In genomic region chr17:51118330-51119195, GRCh38 we compare ENCODE assay signal across 1 cellular context.
TF ChIP-seq lines count a peak whose summit lies in the region.

No MANE protein-coding gene starts in this region.

TF ChIP-seq in HepG2, 621 proteins besides CTCF, POLR2A, EP300 and RAD21 (continues in another document):
- TF ChIP-seq ZNF775 (CRISPR knock-in tag; IDR thresholded peaks at IDR 0.05; ENCODE audit: borderline replicate concordance): no peak
- TF ChIP-seq PATZ1 (CRISPR knock-in tag; IDR thresholded peaks at IDR 0.05): peak; percentile 45; the same call in 1 of the 2 replicates
- TF ChIP-seq, protein P1, sequence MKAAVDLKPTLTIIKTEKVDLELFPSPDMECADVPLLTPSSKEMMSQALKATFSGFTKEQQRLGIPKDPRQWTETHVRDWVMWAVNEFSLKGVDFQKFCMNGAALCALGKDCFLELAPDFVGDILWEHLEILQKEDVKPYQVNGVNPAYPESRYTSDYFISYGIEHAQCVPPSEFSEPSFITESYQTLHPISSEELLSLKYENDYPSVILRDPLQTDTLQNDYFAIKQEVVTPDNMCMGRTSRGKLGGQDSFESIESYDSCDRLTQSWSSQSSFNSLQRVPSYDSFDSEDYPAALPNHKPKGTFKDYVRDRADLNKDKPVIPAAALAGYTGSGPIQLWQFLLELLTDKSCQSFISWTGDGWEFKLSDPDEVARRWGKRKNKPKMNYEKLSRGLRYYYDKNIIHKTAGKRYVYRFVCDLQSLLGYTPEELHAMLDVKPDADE (CRISPR knock-in tag; IDR thresholded peaks at IDR 0.05): no peak
- TF ChIP-seq SIN3A (IDR thresholded peaks at IDR 0.05; ENCODE audit: borderline replicate concordance, low read depth, low read length): peak; percentile 83; the same call in 1 of the 2 replicates
- 0 out of 2 replicates have a peak, but pooled peaks have one; percentile 50 for TF ChIP-seq GATAD2A (CRISPR knock-in tag; IDR thresholded peaks at IDR 0.05)
- TF ChIP-seq SMYD3 (CRISPR knock-in tag; IDR thresholded peaks at IDR 0.05): no peak
- peak; percentile 47; the same call in 1 of the 2 replicates for TF ChIP-seq ZMYM4 (CRISPR knock-in tag; IDR thresholded peaks at IDR 0.05)
- no peak for TF ChIP-seq SCMH1 (CRISPR knock-in tag; IDR thresholded peaks at IDR 0.05; ENCODE audit: borderline replicate concordance)
- TF ChIP-seq ZNF782 (CRISPR knock-in tag; IDR thresholded peaks at IDR 0.05; ENCODE audit: borderline replicate concordance): no peak
- no peak for TF ChIP-seq ZNF570 (CRISPR knock-in tag; IDR thresholded peaks at IDR 0.05; ENCODE audit: borderline replicate concordance)
- TF ChIP-seq USF2 (IDR thresholded peaks at IDR 0.05; ENCODE audit: low read depth, low read length): no peak
- 0 out of 2 replicates have a peak, but pooled peaks have one; percentile 41 for TF ChIP-seq USF2 (CRISPR knock-in tag; IDR thresholded peaks at IDR 0.05; ENCODE audit: borderline replicate concordance)
- TF ChIP-seq YEATS4 (CRISPR knock-in tag; IDR thresholded peaks at IDR 0.05; ENCODE audit: borderline replicate concordance): 0 out of 2 replicates have a peak, but pooled peaks have one; percentile 28
- peak; percentile 53; the same call in 1 of the 2 replicates for TF ChIP-seq ZNF362 (CRISPR knock-in tag; IDR thresholded peaks at IDR 0.05; ENCODE audit: borderline replicate concordance)
- TF ChIP-seq FOXA1 (IDR thresholded peaks at IDR 0.05): no peak
- peak; percentile 70 for TF ChIP-seq FOXA1 (CRISPR knock-in tag; IDR thresholded peaks at IDR 0.05)
- no peak for TF ChIP-seq PRMT3 (CRISPR knock-in tag; IDR thresholded peaks at IDR 0.05; ENCODE audit: borderline replicate concordance, low read depth)
- TF ChIP-seq RNF2 (conservative IDR thresholded peaks at IDR 0.05; ENCODE audit: low read depth): no peak
- TF ChIP-seq, protein P2, sequence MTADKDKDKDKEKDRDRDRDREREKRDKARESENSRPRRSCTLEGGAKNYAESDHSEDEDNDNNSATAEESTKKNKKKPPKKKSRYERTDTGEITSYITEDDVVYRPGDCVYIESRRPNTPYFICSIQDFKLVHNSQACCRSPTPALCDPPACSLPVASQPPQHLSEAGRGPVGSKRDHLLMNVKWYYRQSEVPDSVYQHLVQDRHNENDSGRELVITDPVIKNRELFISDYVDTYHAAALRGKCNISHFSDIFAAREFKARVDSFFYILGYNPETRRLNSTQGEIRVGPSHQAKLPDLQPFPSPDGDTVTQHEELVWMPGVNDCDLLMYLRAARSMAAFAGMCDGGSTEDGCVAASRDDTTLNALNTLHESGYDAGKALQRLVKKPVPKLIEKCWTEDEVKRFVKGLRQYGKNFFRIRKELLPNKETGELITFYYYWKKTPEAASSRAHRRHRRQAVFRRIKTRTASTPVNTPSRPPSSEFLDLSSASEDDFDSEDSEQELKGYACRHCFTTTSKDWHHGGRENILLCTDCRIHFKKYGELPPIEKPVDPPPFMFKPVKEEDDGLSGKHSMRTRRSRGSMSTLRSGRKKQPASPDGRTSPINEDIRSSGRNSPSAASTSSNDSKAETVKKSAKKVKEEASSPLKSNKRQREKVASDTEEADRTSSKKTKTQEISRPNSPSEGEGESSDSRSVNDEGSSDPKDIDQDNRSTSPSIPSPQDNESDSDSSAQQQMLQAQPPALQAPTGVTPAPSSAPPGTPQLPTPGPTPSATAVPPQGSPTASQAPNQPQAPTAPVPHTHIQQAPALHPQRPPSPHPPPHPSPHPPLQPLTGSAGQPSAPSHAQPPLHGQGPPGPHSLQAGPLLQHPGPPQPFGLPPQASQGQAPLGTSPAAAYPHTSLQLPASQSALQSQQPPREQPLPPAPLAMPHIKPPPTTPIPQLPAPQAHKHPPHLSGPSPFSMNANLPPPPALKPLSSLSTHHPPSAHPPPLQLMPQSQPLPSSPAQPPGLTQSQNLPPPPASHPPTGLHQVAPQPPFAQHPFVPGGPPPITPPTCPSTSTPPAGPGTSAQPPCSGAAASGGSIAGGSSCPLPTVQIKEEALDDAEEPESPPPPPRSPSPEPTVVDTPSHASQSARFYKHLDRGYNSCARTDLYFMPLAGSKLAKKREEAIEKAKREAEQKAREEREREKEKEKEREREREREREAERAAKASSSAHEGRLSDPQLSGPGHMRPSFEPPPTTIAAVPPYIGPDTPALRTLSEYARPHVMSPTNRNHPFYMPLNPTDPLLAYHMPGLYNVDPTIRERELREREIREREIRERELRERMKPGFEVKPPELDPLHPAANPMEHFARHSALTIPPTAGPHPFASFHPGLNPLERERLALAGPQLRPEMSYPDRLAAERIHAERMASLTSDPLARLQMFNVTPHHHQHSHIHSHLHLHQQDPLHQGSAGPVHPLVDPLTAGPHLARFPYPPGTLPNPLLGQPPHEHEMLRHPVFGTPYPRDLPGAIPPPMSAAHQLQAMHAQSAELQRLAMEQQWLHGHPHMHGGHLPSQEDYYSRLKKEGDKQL (CRISPR knock-in tag; IDR thresholded peaks at IDR 0.05; ENCODE audit: low read depth): peak; percentile 34; the same call in 1 of the 2 replicates
- TF ChIP-seq TCF12 (IDR thresholded peaks at IDR 0.05): no peak
- TF ChIP-seq TCF12 (CRISPR knock-in tag; IDR thresholded peaks at IDR 0.05): no peak
- TF ChIP-seq, protein P3, sequence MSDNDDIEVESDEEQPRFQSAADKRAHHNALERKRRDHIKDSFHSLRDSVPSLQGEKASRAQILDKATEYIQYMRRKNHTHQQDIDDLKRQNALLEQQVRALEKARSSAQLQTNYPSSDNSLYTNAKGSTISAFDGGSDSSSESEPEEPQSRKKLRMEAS (IDR thresholded peaks at IDR 0.05): peak; percentile 80
- 0 out of 2 replicates have a peak, but pooled peaks have one; percentile 27 for TF ChIP-seq BCL6 (CRISPR knock-in tag; IDR thresholded peaks at IDR 0.05)
- TF ChIP-seq ZNF124 (CRISPR knock-in tag; IDR thresholded peaks at IDR 0.05): peak; percentile 29; the same call in 1 of the 2 replicates
- TF ChIP-seq BRF2 (CRISPR knock-in tag; IDR thresholded peaks at IDR 0.05): no peak
- TF ChIP-seq ZNF292 (CRISPR knock-in tag; IDR thresholded peaks at IDR 0.05; ENCODE audit: borderline replicate concordance, low read depth): no peak
- peak; percentile 73; the same call in 1 of the 2 replicates for TF ChIP-seq TFAP4 (IDR thresholded peaks at IDR 0.05; ENCODE audit: borderline replicate concordance, low read depth)
- no peak for TF ChIP-seq CCAR2 (optimal IDR thresholded peaks at IDR 0.05; ENCODE audit: low read depth, low read length)
- no peak for TF ChIP-seq CEBPG (CRISPR knock-in tag; IDR thresholded peaks at IDR 0.05)
- no peak for TF ChIP-seq ZBTB7B (CRISPR knock-in tag; IDR thresholded peaks at IDR 0.05)
- TF ChIP-seq, protein P4, sequence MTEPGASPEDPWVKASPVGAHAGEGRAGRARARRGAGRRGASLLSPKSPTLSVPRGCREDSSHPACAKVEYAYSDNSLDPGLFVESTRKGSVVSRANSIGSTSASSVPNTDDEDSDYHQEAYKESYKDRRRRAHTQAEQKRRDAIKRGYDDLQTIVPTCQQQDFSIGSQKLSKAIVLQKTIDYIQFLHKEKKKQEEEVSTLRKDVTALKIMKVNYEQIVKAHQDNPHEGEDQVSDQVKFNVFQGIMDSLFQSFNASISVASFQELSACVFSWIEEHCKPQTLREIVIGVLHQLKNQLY (CRISPR knock-in tag; IDR thresholded peaks at IDR 0.05): peak; percentile 39; the same call in 1 of the 2 replicates
- 0 out of 2 replicates have a peak, but pooled peaks have one; percentile 46 for TF ChIP-seq ZNF331 (CRISPR knock-in tag; IDR thresholded peaks at IDR 0.05)
- TF ChIP-seq HMG20B (CRISPR knock-in tag; conservative IDR thresholded peaks at IDR 0.05): 0 out of 2 replicates have a peak, but pooled peaks have one; percentile 32
- TF ChIP-seq ZSCAN22 (CRISPR knock-in tag; IDR thresholded peaks at IDR 0.05): no peak
- peak; percentile 98 for TF ChIP-seq TGIF2 (CRISPR knock-in tag; IDR thresholded peaks at IDR 0.05)
- no peak for TF ChIP-seq ZIK1 (CRISPR knock-in tag; IDR thresholded peaks at IDR 0.05; ENCODE audit: borderline replicate concordance, low read depth)
- no peak for TF ChIP-seq ZNF264 (CRISPR knock-in tag; IDR thresholded peaks at IDR 0.05)
- no peak for TF ChIP-seq CHCHD3 (CRISPR knock-in tag; IDR thresholded peaks at IDR 0.05)
- TF ChIP-seq PPARG (CRISPR knock-in tag; conservative IDR thresholded peaks at IDR 0.05): peak; percentile 89
- TF ChIP-seq FOXK1 (CRISPR knock-in tag; IDR thresholded peaks at IDR 0.05; ENCODE audit: borderline replicate concordance, low read depth): peak; percentile 44; the same call in 1 of the 2 replicates
- no peak for TF ChIP-seq TOPORS (CRISPR knock-in tag; IDR thresholded peaks at IDR 0.05)
- TF ChIP-seq SKI (IDR thresholded peaks at IDR 0.05; ENCODE audit: partially characterized antibody): no peak
- no peak for TF ChIP-seq ZNF383 (CRISPR knock-in tag; IDR thresholded peaks at IDR 0.05; ENCODE audit: borderline replicate concordance)
- 0 out of 4 replicates have a peak, but pooled peaks of 1 of the 2 experiments have one; percentile 36 for TF ChIP-seq KLF16 (CRISPR knock-in tag; IDR thresholded peaks at IDR 0.05)
- TF ChIP-seq ZNF333 (CRISPR knock-in tag; IDR thresholded peaks at IDR 0.05; ENCODE audit: borderline replicate concordance): no peak
- TF ChIP-seq MXD4 (CRISPR knock-in tag; IDR thresholded peaks at IDR 0.05): peak; percentile 93
- TF ChIP-seq, protein P5, sequence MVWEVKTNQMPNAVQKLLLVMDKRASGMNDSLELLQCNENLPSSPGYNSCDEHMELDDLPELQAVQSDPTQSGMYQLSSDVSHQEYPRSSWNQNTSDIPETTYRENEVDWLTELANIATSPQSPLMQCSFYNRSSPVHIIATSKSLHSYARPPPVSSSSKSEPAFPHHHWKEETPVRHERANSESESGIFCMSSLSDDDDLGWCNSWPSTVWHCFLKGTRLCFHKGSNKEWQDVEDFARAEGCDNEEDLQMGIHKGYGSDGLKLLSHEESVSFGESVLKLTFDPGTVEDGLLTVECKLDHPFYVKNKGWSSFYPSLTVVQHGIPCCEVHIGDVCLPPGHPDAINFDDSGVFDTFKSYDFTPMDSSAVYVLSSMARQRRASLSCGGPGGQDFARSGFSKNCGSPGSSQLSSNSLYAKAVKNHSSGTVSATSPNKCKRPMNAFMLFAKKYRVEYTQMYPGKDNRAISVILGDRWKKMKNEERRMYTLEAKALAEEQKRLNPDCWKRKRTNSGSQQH (CRISPR knock-in tag; IDR thresholded peaks at IDR 0.05; ENCODE audit: low read depth): no peak
- TF ChIP-seq ZNF12 (CRISPR knock-in tag; IDR thresholded peaks at IDR 0.05): peak; percentile 51; the same call in 1 of the 2 replicates
- no peak for TF ChIP-seq RELA (CRISPR knock-in tag; IDR thresholded peaks at IDR 0.05)
- no peak for TF ChIP-seq YY1 (IDR thresholded peaks at IDR 0.05; ENCODE audit: insufficient read depth, insufficient replicate concordance, low read depth, low read length)
- TF ChIP-seq ZNF546 (CRISPR knock-in tag; conservative IDR thresholded peaks at IDR 0.05): no peak
- no peak for TF ChIP-seq HHEX (CRISPR knock-in tag; IDR thresholded peaks at IDR 0.05)
